2 cellular contexts compared by ENCODE assay signal in the genomic region with DNA sequence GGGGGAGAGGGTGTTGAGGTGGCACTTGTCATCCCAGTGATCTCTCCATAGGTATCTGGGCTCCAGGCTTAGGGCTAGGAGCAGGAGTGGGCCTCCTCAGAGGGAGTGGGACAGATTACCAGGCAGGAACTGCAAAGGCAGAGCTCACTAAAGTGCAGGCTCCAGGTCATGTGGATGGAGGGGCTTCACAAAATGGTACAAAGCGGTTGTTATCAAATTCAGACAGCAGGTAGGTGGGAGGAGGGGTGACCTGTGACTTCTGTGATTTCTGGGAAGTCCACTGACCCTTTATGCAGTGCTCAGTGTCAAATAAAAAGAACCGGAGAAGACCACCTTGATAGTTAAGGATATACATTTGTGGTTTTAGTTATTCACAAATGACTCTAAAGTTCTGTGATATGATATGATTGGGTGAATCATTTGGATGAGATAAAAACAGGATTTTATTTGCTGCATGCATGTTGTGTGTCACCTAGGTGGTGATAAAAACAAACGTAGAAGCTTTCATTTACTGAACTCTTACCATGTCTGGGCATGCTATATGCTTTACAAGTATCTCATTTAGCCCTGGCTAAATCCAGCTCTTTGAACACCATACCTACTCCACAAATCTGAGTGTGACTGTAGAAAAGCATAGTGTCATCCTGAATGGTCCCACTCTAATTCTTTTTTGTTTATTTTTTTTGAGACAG.
TF ChIP-seq lines count a peak whose summit lies in the region.

No MANE protein-coding gene starts in this region.

TF ChIP-seq in K562, 482 proteins besides CTCF, POLR2A, EP300 and RAD21:
- TF ChIP-seq CBFA2T2 (conservative IDR thresholded peaks at IDR 0.05) = peak; percentile 13; the same call in 1 of the 2 replicates
- peak; percentile 14; the same call in 1 of the 2 replicates for TF ChIP-seq ARID1B (IDR thresholded peaks at IDR 0.05)
- TF ChIP-seq, protein P1, sequence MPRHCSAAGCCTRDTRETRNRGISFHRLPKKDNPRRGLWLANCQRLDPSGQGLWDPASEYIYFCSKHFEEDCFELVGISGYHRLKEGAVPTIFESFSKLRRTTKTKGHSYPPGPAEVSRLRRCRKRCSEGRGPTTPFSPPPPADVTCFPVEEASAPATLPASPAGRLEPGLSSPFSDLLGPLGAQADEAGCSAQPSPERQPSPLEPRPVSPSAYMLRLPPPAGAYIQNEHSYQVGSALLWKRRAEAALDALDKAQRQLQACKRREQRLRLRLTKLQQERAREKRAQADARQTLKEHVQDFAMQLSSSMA (CRISPR knock-in tag; IDR thresholded peaks at IDR 0.05) = 0 out of 2 replicates have a peak, but pooled peaks have one; percentile 26
- TF ChIP-seq NUFIP1 (IDR thresholded peaks at IDR 0.05; ENCODE audit: partially characterized antibody) = no peak
- TF ChIP-seq, protein P2, sequence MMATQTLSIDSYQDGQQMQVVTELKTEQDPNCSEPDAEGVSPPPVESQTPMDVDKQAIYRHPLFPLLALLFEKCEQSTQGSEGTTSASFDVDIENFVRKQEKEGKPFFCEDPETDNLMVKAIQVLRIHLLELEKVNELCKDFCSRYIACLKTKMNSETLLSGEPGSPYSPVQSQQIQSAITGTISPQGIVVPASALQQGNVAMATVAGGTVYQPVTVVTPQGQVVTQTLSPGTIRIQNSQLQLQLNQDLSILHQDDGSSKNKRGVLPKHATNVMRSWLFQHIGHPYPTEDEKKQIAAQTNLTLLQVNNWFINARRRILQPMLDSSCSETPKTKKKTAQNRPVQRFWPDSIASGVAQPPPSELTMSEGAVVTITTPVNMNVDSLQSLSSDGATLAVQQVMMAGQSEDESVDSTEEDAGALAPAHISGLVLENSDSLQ (IDR thresholded peaks at IDR 0.05) = no peak
- TF ChIP-seq CBFA2T3 (IDR thresholded peaks at IDR 0.05) = peak; percentile 55
- 0 out of 2 replicates have a peak, but pooled peaks have one; percentile 26 for TF ChIP-seq POLR2G (IDR thresholded peaks at IDR 0.05; ENCODE audit: low read depth, low read length)
- TF ChIP-seq KDM1A (IDR thresholded peaks at IDR 0.05) = 0 out of 4 replicates have a peak, but pooled peaks of 1 of the 2 experiments have one; percentile 19
- TF ChIP-seq STAT5A (IDR thresholded peaks at IDR 0.05; ENCODE audit: borderline replicate concordance, low read length) = peak; percentile 42; the same call in 1 of the 2 replicates
- TF ChIP-seq TCF7L2 (IDR thresholded peaks at IDR 0.05; ENCODE audit: low read depth, low read length) = no peak
- TF ChIP-seq, protein P3, sequence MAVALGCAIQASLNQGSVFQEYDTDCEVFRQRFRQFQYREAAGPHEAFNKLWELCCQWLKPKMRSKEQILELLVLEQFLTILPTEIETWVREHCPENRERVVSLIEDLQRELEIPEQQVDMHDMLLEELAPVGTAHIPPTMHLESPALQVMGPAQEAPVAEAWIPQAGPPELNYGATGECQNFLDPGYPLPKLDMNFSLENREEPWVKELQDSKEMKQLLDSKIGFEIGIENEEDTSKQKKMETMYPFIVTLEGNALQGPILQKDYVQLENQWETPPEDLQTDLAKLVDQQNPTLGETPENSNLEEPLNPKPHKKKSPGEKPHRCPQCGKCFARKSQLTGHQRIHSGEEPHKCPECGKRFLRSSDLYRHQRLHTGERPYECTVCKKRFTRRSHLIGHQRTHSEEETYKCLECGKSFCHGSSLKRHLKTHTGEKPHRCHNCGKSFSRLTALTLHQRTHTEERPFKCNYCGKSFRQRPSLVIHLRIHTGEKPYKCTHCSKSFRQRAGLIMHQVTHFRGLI (CRISPR knock-in tag; IDR thresholded peaks at IDR 0.05) = no peak
- TF ChIP-seq SMAD4 (CRISPR knock-in tag; conservative IDR thresholded peaks at IDR 0.05) = peak; percentile 2; the same call in 1 of the 2 replicates
- TF ChIP-seq TCF3 (CRISPR knock-in tag; IDR thresholded peaks at IDR 0.05) = peak; percentile 34; the same call in 1 of the 2 replicates
- TF ChIP-seq, protein P4, sequence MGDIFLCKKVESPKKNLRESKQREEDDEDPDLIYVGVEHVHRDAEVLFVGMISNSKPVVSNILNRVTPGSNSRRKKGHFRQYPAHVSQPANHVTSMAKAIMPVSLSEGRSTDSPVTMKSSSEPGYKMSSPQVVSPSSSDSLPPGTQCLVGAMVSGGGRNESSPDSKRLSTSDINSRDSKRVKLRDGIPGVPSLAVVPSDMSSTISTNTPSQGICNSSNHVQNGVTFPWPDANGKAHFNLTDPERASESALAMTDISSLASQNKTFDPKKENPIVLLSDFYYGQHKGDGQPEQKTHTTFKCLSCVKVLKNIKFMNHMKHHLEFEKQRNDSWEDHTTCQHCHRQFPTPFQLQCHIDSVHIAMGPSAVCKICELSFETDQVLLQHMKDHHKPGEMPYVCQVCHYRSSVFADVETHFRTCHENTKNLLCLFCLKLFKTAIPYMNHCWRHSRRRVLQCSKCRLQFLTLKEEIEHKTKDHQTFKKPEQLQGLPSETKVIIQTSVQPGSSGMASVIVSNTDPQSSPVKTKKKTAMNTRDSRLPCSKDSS (IDR thresholded peaks at IDR 0.05; ENCODE audit: low read depth, partially characterized antibody) = no peak
- TF ChIP-seq ARNT (IDR thresholded peaks at IDR 0.05) = no peak

TF ChIP-seq in GM23338, 12 proteins besides CTCF, POLR2A, EP300 and RAD21:
- TF ChIP-seq CREB1 (CRISPR knock-in tag; IDR thresholded peaks at IDR 0.05; ENCODE audit: low read depth) = no peak
- no peak for TF ChIP-seq JUNB (IDR thresholded peaks at IDR 0.05; ENCODE audit: unreplicated experiment)
- TF ChIP-seq, protein P5, sequence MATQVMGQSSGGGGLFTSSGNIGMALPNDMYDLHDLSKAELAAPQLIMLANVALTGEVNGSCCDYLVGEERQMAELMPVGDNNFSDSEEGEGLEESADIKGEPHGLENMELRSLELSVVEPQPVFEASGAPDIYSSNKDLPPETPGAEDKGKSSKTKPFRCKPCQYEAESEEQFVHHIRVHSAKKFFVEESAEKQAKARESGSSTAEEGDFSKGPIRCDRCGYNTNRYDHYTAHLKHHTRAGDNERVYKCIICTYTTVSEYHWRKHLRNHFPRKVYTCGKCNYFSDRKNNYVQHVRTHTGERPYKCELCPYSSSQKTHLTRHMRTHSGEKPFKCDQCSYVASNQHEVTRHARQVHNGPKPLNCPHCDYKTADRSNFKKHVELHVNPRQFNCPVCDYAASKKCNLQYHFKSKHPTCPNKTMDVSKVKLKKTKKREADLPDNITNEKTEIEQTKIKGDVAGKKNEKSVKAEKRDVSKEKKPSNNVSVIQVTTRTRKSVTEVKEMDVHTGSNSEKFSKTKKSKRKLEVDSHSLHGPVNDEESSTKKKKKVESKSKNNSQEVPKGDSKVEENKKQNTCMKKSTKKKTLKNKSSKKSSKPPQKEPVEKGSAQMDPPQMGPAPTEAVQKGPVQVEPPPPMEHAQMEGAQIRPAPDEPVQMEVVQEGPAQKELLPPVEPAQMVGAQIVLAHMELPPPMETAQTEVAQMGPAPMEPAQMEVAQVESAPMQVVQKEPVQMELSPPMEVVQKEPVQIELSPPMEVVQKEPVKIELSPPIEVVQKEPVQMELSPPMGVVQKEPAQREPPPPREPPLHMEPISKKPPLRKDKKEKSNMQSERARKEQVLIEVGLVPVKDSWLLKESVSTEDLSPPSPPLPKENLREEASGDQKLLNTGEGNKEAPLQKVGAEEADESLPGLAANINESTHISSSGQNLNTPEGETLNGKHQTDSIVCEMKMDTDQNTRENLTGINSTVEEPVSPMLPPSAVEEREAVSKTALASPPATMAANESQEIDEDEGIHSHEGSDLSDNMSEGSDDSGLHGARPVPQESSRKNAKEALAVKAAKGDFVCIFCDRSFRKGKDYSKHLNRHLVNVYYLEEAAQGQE (IDR thresholded peaks at IDR 0.05; ENCODE audit: unreplicated experiment) = no peak
- no peak for TF ChIP-seq NANOG (IDR thresholded peaks at IDR 0.05; ENCODE audit: borderline replicate concordance)
- no peak for TF ChIP-seq EZH2phosphoT487 (IDR thresholded peaks at IDR 0.05; ENCODE audit: unreplicated experiment)
- TF ChIP-seq, protein P6, sequence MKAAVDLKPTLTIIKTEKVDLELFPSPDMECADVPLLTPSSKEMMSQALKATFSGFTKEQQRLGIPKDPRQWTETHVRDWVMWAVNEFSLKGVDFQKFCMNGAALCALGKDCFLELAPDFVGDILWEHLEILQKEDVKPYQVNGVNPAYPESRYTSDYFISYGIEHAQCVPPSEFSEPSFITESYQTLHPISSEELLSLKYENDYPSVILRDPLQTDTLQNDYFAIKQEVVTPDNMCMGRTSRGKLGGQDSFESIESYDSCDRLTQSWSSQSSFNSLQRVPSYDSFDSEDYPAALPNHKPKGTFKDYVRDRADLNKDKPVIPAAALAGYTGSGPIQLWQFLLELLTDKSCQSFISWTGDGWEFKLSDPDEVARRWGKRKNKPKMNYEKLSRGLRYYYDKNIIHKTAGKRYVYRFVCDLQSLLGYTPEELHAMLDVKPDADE (IDR thresholded peaks at IDR 0.05) = no peak
- TF ChIP-seq EZH2 (IDR thresholded peaks at IDR 0.05; ENCODE audit: low read depth, unreplicated experiment) = no peak
- TF ChIP-seq, protein P7, sequence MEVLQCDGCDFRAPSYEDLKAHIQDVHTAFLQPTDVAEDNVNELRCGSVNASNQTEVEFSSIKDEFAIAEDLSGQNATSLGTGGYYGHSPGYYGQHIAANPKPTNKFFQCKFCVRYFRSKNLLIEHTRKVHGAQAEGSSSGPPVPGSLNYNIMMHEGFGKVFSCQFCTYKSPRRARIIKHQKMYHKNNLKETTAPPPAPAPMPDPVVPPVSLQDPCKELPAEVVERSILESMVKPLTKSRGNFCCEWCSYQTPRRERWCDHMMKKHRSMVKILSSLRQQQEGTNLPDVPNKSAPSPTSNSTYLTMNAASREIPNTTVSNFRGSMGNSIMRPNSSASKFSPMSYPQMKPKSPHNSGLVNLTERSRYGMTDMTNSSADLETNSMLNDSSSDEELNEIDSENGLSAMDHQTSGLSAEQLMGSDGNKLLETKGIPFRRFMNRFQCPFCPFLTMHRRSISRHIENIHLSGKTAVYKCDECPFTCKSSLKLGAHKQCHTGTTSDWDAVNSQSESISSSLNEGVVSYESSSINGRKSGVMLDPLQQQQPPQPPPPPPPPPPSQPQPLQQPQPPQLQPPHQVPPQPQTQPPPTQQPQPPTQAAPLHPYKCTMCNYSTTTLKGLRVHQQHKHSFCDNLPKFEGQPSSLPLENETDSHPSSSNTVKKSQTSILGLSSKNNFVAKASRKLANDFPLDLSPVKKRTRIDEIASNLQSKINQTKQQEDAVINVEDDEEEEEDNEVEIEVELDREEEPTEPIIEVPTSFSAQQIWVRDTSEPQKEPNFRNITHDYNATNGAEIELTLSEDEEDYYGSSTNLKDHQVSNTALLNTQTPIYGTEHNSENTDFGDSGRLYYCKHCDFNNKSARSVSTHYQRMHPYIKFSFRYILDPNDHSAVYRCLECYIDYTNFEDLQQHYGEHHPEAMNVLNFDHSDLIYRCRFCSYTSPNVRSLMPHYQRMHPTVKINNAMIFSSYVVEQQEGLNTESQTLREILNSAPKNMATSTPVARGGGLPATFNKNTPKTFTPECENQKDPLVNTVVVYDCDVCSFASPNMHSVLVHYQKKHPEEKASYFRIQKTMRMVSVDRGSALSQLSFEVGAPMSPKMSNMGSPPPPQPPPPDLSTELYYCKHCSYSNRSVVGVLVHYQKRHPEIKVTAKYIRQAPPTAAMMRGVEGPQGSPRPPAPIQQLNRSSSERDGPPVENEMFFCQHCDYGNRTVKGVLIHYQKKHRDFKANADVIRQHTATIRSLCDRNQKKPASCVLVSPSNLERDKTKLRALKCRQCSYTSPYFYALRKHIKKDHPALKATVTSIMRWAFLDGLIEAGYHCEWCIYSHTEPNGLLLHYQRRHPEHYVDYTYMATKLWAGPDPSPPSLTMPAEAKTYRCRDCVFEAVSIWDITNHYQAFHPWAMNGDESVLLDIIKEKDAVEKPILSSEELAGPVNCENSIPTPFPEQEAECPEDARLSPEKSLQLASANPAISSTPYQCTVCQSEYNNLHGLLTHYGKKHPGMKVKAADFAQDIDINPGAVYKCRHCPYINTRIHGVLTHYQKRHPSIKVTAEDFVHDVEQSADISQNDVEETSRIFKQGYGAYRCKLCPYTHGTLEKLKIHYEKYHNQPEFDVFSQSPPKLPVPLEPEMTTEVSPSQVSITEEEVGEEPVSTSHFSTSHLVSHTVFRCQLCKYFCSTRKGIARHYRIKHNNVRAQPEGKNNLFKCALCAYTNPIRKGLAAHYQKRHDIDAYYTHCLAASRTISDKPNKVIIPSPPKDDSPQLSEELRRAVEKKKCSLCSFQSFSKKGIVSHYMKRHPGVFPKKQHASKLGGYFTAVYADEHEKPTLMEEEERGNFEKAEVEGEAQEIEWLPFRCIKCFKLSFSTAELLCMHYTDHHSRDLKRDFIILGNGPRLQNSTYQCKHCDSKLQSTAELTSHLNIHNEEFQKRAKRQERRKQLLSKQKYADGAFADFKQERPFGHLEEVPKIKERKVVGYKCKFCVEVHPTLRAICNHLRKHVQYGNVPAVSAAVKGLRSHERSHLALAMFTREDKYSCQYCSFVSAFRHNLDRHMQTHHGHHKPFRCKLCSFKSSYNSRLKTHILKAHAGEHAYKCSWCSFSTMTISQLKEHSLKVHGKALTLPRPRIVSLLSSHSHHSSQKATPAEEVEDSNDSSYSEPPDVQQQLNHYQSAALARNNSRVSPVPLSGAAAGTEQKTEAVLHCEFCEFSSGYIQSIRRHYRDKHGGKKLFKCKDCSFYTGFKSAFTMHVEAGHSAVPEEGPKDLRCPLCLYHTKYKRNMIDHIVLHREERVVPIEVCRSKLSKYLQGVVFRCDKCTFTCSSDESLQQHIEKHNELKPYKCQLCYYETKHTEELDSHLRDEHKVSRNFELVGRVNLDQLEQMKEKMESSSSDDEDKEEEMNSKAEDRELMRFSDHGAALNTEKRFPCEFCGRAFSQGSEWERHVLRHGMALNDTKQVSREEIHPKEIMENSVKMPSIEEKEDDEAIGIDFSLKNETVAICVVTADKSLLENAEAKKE (CRISPR knock-in tag; IDR thresholded peaks at IDR 0.05) = no peak
- TF ChIP-seq ZNF114 (CRISPR knock-in tag; IDR thresholded peaks at IDR 0.05) = no peak
- no peak for TF ChIP-seq POLR2AphosphoS5 (IDR thresholded peaks at IDR 0.05; ENCODE audit: low read depth)
- TF ChIP-seq STAT1 (IDR thresholded peaks at IDR 0.05; ENCODE audit: unreplicated experiment) = no peak
- no peak for TF ChIP-seq ZNF331 (CRISPR knock-in tag; IDR thresholded peaks at IDR 0.05; ENCODE audit: low read depth)
